In the genomic region with DNA sequence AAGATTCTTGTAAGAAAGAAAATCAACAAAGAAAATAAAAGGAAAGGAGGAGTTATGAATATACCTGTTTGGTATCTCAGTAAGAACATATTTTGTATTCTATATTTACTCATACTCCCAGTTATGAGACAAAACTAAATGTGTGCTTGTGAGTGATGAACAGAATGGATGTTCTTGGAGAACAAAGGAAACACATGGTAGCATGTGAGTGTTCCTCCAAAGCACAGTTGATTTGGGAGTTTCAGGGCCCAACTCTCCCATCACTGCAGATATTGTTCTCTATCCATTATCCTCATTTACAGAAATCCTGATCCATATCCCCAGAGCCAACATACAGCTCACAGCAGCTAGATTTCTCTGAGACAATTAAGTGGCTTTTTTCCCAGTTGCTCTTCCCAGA, we compare ENCODE assay signal across 14 cellular contexts.
DNase-seq lines count a peak whose midpoint lies in the region; ATAC-seq and TF ChIP-seq lines count a peak whose summit lies in the region.
"Had no signal": no experiment of that assay in that cellular context is flagged by ENCODE, and none has a peak within 500 bp of the region (broad histone marks: within the 10 kb centered on the region; RNA-seq: fewer than 3 reads in every experiment).

No MANE protein-coding gene starts in this region.

- no peak overlapping the region for H3K4me3 Mint-ChIP-seq in glutamatergic neuron (ENCODE audit: unreplicated experiment)
- H3K4me3 Mint-ChIP-seq: GM23338 had no signal

- H3K27ac Mint-ChIP-seq in glutamatergic neuron (ENCODE audit: unreplicated experiment): peak overlapping the region; percentile 63
- H3K27ac Mint-ChIP-seq: CD4-positive, CD25-positive, alpha-beta regulatory T cell; GM23338 had no signal

- peaks cover 5% of the 10 kb centered on the region for H3K27me3 Mint-ChIP-seq in glutamatergic neuron (ENCODE audit: unreplicated experiment)

- TF ChIP-seq CTCF in glutamatergic neuron (IDR thresholded peaks at IDR 0.05; ENCODE audit: partially characterized antibody, unreplicated experiment): no peak

- peaks cover 10% of the 10 kb centered on the region for H3K9me3 Mint-ChIP-seq in glutamatergic neuron (ENCODE audit: unreplicated experiment)
- H3K9me3 Mint-ChIP-seq: GM23338 had no signal

- no peaks in the 10 kb centered on the region for H3K36me3 Mint-ChIP-seq in glutamatergic neuron (ENCODE audit: unreplicated experiment)
- H3K36me3 Mint-ChIP-seq: CD4-positive, CD25-positive, alpha-beta regulatory T cell had no signal

- H3K4me1 Mint-ChIP-seq in glutamatergic neuron (ENCODE audit: low read depth, unreplicated experiment): peaks cover 14% of the 10 kb centered on the region
- H3K4me1 Mint-ChIP-seq: CD4-positive, CD25-positive, alpha-beta regulatory T cell; GM23338 had no signal

- ATAC-seq in GM21528 (IDR thresholded peaks at IDR 0.05; ENCODE audit: low FRiP score, unreplicated experiment): no peak
- ATAC-seq: GM12878, GM23338 had no signal

- DNase-seq in NCI-H1092 treated with DMSO at 0.1 percent for 48 hours (lab: John Stamatoyannopoulos, UW) (peak; percentile 40), NCI-H1092 (lab: John Stamatoyannopoulos, UW) (no peak), glutamatergic neuron (no peak), pons (ENCODE audit: low spot score) (peak; percentile 65), NCI-H1105 treated with DMSO at 0.1 percent for 48 hours (lab: John Stamatoyannopoulos, UW) (no peak)
- DNase-seq in effector CD4-positive, alpha-beta T cell: no peak
- DNase-seq: 8988T; AML-193; CD4-positive, CD25-positive, alpha-beta regulatory T cell; H7; IMR-90 had no signal

Comparison
In these comparisons a context has a peak if more than half of its experiments do, and no peak if none do; other contexts are left out.
1. DNase-seq: peak in NCI-H1092 treated with DMSO at 0.1 percent for 48 hours (single experiment) and pons (single experiment); none in NCI-H1092 (single experiment), glutamatergic neuron (single experiment), effector CD4-positive, alpha-beta T cell (single experiment) and NCI-H1105 treated with DMSO at 0.1 percent for 48 hours (single experiment).